In the genomic region with DNA sequence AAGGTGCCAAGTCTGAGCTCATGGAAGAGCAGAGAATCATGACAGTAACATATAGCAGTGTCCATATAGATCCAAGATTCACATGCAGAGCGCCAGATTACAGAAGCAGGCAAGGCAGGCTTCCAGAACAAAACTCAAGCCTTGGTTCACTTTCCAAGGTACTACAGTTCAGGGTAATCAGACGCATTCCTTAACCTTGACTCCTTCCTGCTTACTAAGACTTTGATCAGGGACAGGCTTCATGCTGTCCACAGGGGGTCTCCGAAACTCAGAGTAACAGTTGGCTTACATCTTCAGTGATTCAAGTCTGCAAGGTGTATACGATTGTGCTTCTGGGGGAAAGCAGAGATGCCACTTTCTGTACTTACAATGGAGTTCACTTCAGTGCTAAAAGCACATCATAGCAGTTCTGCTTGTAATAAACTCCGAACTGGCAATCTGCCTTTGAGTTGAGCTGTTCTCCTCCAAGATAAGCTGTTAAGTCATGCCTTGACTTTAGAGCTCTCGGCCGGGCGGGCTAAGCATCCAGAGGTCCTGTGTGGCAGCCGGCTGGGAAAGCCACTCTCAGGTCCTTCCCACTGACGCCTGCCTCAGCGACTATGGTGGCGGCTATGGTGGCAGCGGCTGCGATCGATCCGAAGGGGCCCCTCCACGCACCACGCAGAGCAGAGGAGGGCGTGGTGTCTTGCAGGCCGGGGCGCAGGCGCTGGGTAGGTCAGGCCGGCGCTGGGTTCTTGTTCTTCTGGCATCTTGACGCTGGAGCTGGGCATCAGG, we compare ENCODE assay signal across 14 cellular contexts. TPM values are rescaled to one million over a fixed set of nuclear protein-coding genes. Genes with fewer than 3 reads are reported as not detected.
DNase-seq lines count a peak whose midpoint lies in the region; ATAC-seq, FAIRE-seq and TF ChIP-seq lines count a peak whose summit lies in the region.
"Not testable (repeated sequence)": the region's sequence is repeated elsewhere in the genome, so short reads cannot be mapped to it uniquely, and the experiment has no call there.
"Had no signal": no experiment of that assay in that cellular context is flagged by ENCODE, and none has a peak within 500 bp of the region (broad histone marks: within the 10 kb centered on the region; RNA-seq: fewer than 3 reads in every experiment).

No MANE protein-coding gene starts in this region.

- FAIRE-seq in HepG2 (lab: Jason Lieb, UNC); pancreas (lab: Jason Lieb, UNC): not testable (repeated sequence)

- H3K79me2 ChIP-seq in HCT116 (ENCODE audit: insufficient read depth, low read length); HepG2 (ENCODE audit: insufficient read depth, low read length): not testable (repeated sequence)

- not testable (repeated sequence) for H2AFZ ChIP-seq in HCT116 (ENCODE audit: low read depth, low read length, poor library complexity, severe bottlenecking); HepG2 (ENCODE audit: low read length)

- H3K9me3 ChIP-seq in HCT116 (ENCODE audit: control insufficient read depth in 1 of 2, insufficient read depth in 1 of 2, low read depth in 1 of 2, low read length in 2 of 2); Panc1 (ENCODE audit: control insufficient read depth, insufficient read depth, low read depth, low read length); HepG2 (ENCODE audit: low read length); pancreas; upper lobe of right lung: not testable (repeated sequence)

- peak; percentile 65 for ATAC-seq in HCT116
- peak; percentile 78 for ATAC-seq in Panc1
- ATAC-seq in foreskin keratinocyte: peak; percentile 56
- peak; percentile 34 to 85 for ATAC-seq in left cardiac atrium
- peak; percentile 19; the same call in 1 of the 3 replicates for ATAC-seq in HepG2
- ATAC-seq in pancreas: peak in 3 of 4 donors; percentile 9 to 24 (median 21)
- ATAC-seq in upper lobe of right lung: peak; percentile 66

- 29% methylated on average over 2 of the region's 25 CpGs for WGBS in HepG2 (ENCODE audit: low lambda C conversion rate)
- 69 to 94% methylated on average over 2 of the region's 25 CpGs for WGBS in pancreas, 2 donors

- POLR2A ChIA-PET in HCT116 (lab: Charles Lee); Panc1 (lab: Charles Lee); HepG2 (lab: Yijun Ruan, JAX): not testable (repeated sequence)

- not testable (repeated sequence) for TF ChIP-seq RAD21 in HCT116 (IDR thresholded peaks at IDR 0.05; ENCODE audit: low read depth); HepG2 (CRISPR knock-in tag; IDR thresholded peaks at IDR 0.05)

- in situ Hi-C loops in Panc1 (cut with HindIII; ENCODE audit: low pct_unique_long_range_greater_than_20kb, low sequenced_read_pairs); HepG2 (cut with HindIII; ENCODE audit: extremely low pct_ligation_motif_present, low pct_unique_long_range_greater_than_20kb): not testable (repeated sequence)

- not testable (repeated sequence) for H3K4me3 ChIP-seq in HCT116 (replicated peaks in 1 of 2; ENCODE audit: low read depth in 1 of 2, low read length in 2 of 2); Panc1 (ENCODE audit: low read depth in 2 of 2, low read length in 2 of 2); HepG2 (replicated peaks in 1 of 3; ENCODE audit: insufficient read depth in 1 of 3, low read depth in 2 of 3, low read length in 3 of 3); pancreas; upper lobe of right lung

- CTCF ChIA-PET in HCT116 (lab: Charles Lee); Panc1 (lab: Charles Lee); HepG2 (lab: Yijun Ruan, JAX; ENCODE audit: low intra/inter-chr PET ratio, low total read pairs): not testable (repeated sequence)

- not testable (repeated sequence) for TF ChIP-seq EP300 in HepG2 (IDR thresholded peaks at IDR 0.05; ENCODE audit: low read depth in 2 of 2, low read length in 2 of 2); HepG2 (CRISPR knock-in tag; IDR thresholded peaks at IDR 0.05; ENCODE audit: borderline replicate concordance)

- H3K27ac ChIP-seq in HCT116 (ENCODE audit: low read depth, low read length); Panc1 (ENCODE audit: low read length); foreskin keratinocyte; HepG2 (ENCODE audit: extremely low read length, insufficient read depth, low read length); pancreas; upper lobe of right lung: not testable (repeated sequence)

- not testable (repeated sequence) for TF ChIP-seq POLR2A in HCT116 (IDR thresholded peaks at IDR 0.05; ENCODE audit: borderline replicate concordance, extremely low read depth, insufficient read depth, insufficient read length); HepG2 (IDR thresholded peaks at IDR 0.05; ENCODE audit: insufficient read depth in 1 of 2, low read depth in 2 of 2, low read length in 2 of 2)

- H3K4me1 ChIP-seq in HCT116 (ENCODE audit: control insufficient read depth in 1 of 2, insufficient read depth in 2 of 2, low read length in 2 of 2); Panc1 (ENCODE audit: control insufficient read depth, insufficient read depth, low read length); foreskin keratinocyte; HepG2 (ENCODE audit: insufficient read depth, low read length); pancreas; upper lobe of right lung: not testable (repeated sequence)

- TF ChIP-seq CTCF in HCT116 (IDR thresholded peaks at IDR 0.05 in 2 of 3, conservative IDR thresholded peaks at IDR 0.05 in 1 of 3; ENCODE audit: borderline replicate concordance in 1 of 3, insufficient read depth in 1 of 3, low read depth in 2 of 3, low read length in 2 of 3); Panc1 (IDR thresholded peaks at IDR 0.05); foreskin keratinocyte (conservative IDR thresholded peaks at IDR 0.05); HepG2 (CRISPR knock-in tag; IDR thresholded peaks at IDR 0.05); pancreas (IDR thresholded peaks at IDR 0.05); upper lobe of right lung (IDR thresholded peaks at IDR 0.05): not testable (repeated sequence)

- H3K4me2 ChIP-seq in HCT116 (ENCODE audit: low read length); HepG2 (ENCODE audit: low read depth, low read length): not testable (repeated sequence)

- not testable (repeated sequence) for BruUV-seq in HCT116 (replicated peaks; lab: Mats Ljungman, UMichigan); Panc1 (replicated peaks; lab: Mats Ljungman, UMichigan); HepG2 (replicated peaks; lab: Mats Ljungman, UMichigan)

- not testable (repeated sequence) for DNase-seq in HCT116 (ENCODE audit: low read depth, low spot score); Panc1 (ENCODE audit: low read depth, low spot score); foreskin keratinocyte; left cardiac atrium; HepG2 (ENCODE audit: low spot score); pancreas; upper lobe of right lung

- H3K9me2 ChIP-seq in HCT116 (ENCODE audit: insufficient read depth): not testable (repeated sequence)

- not testable (repeated sequence) for H4K20me1 ChIP-seq in HCT116 (ENCODE audit: insufficient read depth); HepG2 (ENCODE audit: insufficient read depth, low read length)

- H3K36me3 ChIP-seq in HCT116 (ENCODE audit: control insufficient read depth in 1 of 2, insufficient read depth in 2 of 2, low read length in 2 of 2); Panc1 (ENCODE audit: control insufficient read depth, insufficient read depth, low read length); HepG2 (replicated peaks in 1 of 2; ENCODE audit: control insufficient read depth in 1 of 2, insufficient read depth in 2 of 2, low read length in 2 of 2); pancreas; upper lobe of right lung: not testable (repeated sequence)

- not testable (repeated sequence) for H3K9ac ChIP-seq in HCT116 (ENCODE audit: low read length); HepG2 (ENCODE audit: insufficient read depth, low read depth, low read length)

- RAD21 ChIA-PET in HCT116 (lab: Charles Lee; ENCODE audit: low non-redundant PET in 1 of 2, low total read pairs in 2 of 2, uncharacterized antibody in 2 of 2, unreplicated experiment in 2 of 2): not testable (repeated sequence)

- H3K27me3 ChIP-seq in HCT116 (ENCODE audit: insufficient read depth, low read length); Panc1 (ENCODE audit: control insufficient read depth, insufficient read depth, low read length); foreskin keratinocyte; HepG2 (ENCODE audit: control insufficient read depth in 1 of 2, insufficient read depth in 2 of 2, low read length in 2 of 2); pancreas; upper lobe of right lung: not testable (repeated sequence)

- intact Hi-C loops in HCT116 (cut with micrococcal nuclease); Panc1 (cut with micrococcal nuclease; ENCODE audit: unreplicated experiment); left cardiac atrium (cut with DNase I); HepG2 (cut with micrococcal nuclease; ENCODE audit: unreplicated experiment); pancreas (cut with DNase I); upper lobe of right lung (cut with DNase I): not testable (repeated sequence)

RNA-seq across cellular contexts. Expression of a gene that starts 48.9 kb away (rescaled TPM):
- not detected for total RNA-seq in HCT116 (2021; ENCODE audit: unreplicated experiment)
- not detected in 2 replicates for polyA plus RNA-seq in HCT116 (2012)
- total RNA-seq in Panc1 (2021; ENCODE audit: unreplicated experiment): not detected
- not detected for polyA plus RNA-seq in Panc1 (2012; ENCODE audit: insufficient read length)
- not detected in 2 replicates for total RNA-seq in foreskin keratinocyte
- not detected in 2 replicates for polyA plus RNA-seq in foreskin keratinocyte
- not detected for total RNA-seq in left cardiac atrium
- total RNA-seq in HepG2 (2016; rRNA removed; fragmentation: Illumina TruSeq; extraction: Trizol): not detected in 2 replicates
- not detected in 2 replicates for total RNA-seq in HepG2 (2016; cell fraction: cytosol; rRNA removed; fragmentation: Illumina TruSeq; extraction: Trizol; ENCODE audit: low read depth)
- total RNA-seq in HepG2 (2016; cell fraction: insoluble cytoplasmic fraction; rRNA removed; fragmentation: Illumina TruSeq; extraction: Trizol): not detected in 2 replicates
- total RNA-seq in HepG2 (2016; cell fraction: membrane; rRNA removed; fragmentation: Illumina TruSeq; extraction: Trizol): not detected in 2 replicates
- total RNA-seq in HepG2 (2016; cell fraction: nucleus; rRNA removed; fragmentation: Illumina TruSeq; extraction: Trizol): not detected in 2 replicates
- not detected in 2 replicates for polyA plus RNA-seq in HepG2 (2011; rRNA removed)
- not detected in 2 replicates for polyA plus RNA-seq in HepG2 (2011; cell fraction: cytosol; rRNA removed)
- not detected in 2 replicates for polyA plus RNA-seq in HepG2 (2011; cell fraction: nucleus; rRNA removed)
- polyA plus RNA-seq in HepG2 (2012): not detected in 2 replicates
- polyA plus RNA-seq in HepG2 (2016; cell fraction: cytosol; fragmentation: Illumina TruSeq; extraction: Trizol; ENCODE audit: low read depth): not detected in 2 replicates
- polyA plus RNA-seq in HepG2 (2016; cell fraction: insoluble cytoplasmic fraction; fragmentation: Illumina TruSeq; extraction: Trizol; ENCODE audit: low read depth): not detected in 2 replicates
- not detected in 2 replicates for polyA plus RNA-seq in HepG2 (2016; cell fraction: membrane; fragmentation: Illumina TruSeq; extraction: Trizol; ENCODE audit: low read depth)
- not detected in 2 replicates for polyA plus RNA-seq in HepG2 (2016; cell fraction: nucleus; fragmentation: Illumina TruSeq; extraction: Trizol; ENCODE audit: insufficient read depth, low read depth)
- polyA minus RNA-seq in HepG2 (2011; rRNA and poly(A)+ RNA removed; ENCODE audit: low replicate concordance): not detected in 2 replicates
- not detected in 2 replicates for polyA minus RNA-seq in HepG2 (2011; cell fraction: cytosol; rRNA and poly(A)+ RNA removed)
- not detected in 2 replicates for polyA minus RNA-seq in HepG2 (2011; cell fraction: nucleus; rRNA and poly(A)+ RNA removed)
- total RNA-seq in pancreas: not detected
- not detected for polyA plus RNA-seq in pancreas
- total RNA-seq in upper lobe of right lung: not detected
- total RNA-seq: CD4-positive, CD25-positive, alpha-beta regulatory T cell; H4; HT-29; LHCN-M2; MCF 10A; RPMI7951 had no signal
- polyA plus RNA-seq: AG04450; CD4-positive, CD25-positive, alpha-beta regulatory T cell had no signal

Comparison
In these comparisons a context has a peak if more than half of its experiments do, and no peak if none do; other contexts are left out.
1. ATAC-seq: peak in every context shown above with its lines; median percentile 78 in Panc1; 66 in upper lobe of right lung; 65 in HCT116; 60 in left cardiac atrium; 56 in foreskin keratinocyte; 21 in pancreas; 19 in HepG2.